In genomic region chr22:29458551-29458950, GRCh38 we compare ENCODE assay signal across 22 cellular contexts. TPM values are rescaled to one million over a fixed set of nuclear protein-coding genes. Genes with fewer than 3 reads are reported as not detected.
"Had no signal": no experiment of that assay in that cellular context is flagged by ENCODE, and none has a peak within 500 bp of the region (broad histone marks: within the 10 kb centered on the region; RNA-seq: fewer than 3 reads in every experiment).

No MANE protein-coding gene starts in this region.

- H3K9me3 ChIP-seq: adrenal gland, ascending aorta, gastrocnemius medialis, left lung, lower lobe of right lung, right atrium auricular region, vagina had no signal

- H3K4me3 ChIP-seq: adrenal gland, ascending aorta, cardiac muscle cell, coronary artery, dorsolateral prefrontal cortex, gastrocnemius medialis, left lung, lower lobe of right lung, right atrium auricular region, vagina had no signal

- H3K27me3 ChIP-seq: adrenal gland, ascending aorta, cardiac muscle cell, dorsolateral prefrontal cortex, gastrocnemius medialis, left lung, right atrium auricular region, vagina had no signal

- H3K27ac ChIP-seq: adrenal gland, ascending aorta, cardiac muscle cell, coronary artery, dorsolateral prefrontal cortex, gastrocnemius medialis, left lung, lower lobe of right lung, right atrium auricular region, vagina, VCaP had no signal

- H3K4me1 ChIP-seq: adrenal gland, ascending aorta, gastrocnemius medialis, left lung, lower lobe of right lung, right atrium auricular region, vagina had no signal

- H3K36me3 ChIP-seq: adrenal gland, ascending aorta, cardiac muscle cell, gastrocnemius medialis, left lung, lower lobe of right lung, right atrium auricular region, vagina had no signal

- DNase-seq: activated CD8-positive, alpha-beta memory T cell treated with anti-CD3 and anti-CD28 coated beads for 24 hours; activated effector memory CD4-positive, alpha-beta T cell treated with Interleukin-2 at 50 U/mL for 16 hours; activated naive CD4-positive, alpha-beta T cell treated with Interleukin-2 at 50 U/mL for 16 hours; adrenal gland; effector memory CD8-positive, alpha-beta T cell; gastrocnemius medialis; left lung; lower lobe of right lung; natural killer cell; stimulated activated CD4-positive, alpha-beta T cell treated with anti-CD3 and anti-CD28 coated beads, Interleukin-4, amount 100 ng/mL, for 24 hours; stimulated activated naive CD8-positive, alpha-beta T cell treated with anti-CD3 and anti-CD28 coated beads, Interleukin-15, amount 100 ng/mL, for 72 hours; T-helper 9 cell had no signal

RNA-seq across cellular contexts. Expression of gene RFPL1, which starts 20.2 kb away (rescaled TPM):
- total RNA-seq: adrenal gland, ascending aorta, cardiac muscle cell, gastrocnemius medialis, left lung, lower lobe of right lung, mononuclear cell, natural killer cell, omental fat pad, pulmonary artery endothelial cell, right atrium auricular region, vagina had no signal
- polyA plus RNA-seq: adrenal gland, cardiac muscle cell had no signal
